8 cellular contexts compared by ENCODE assay signal in genomic region chr1:234613128-234613875, GRCh38. TPM values are rescaled to one million over a fixed set of nuclear protein-coding genes. Genes with fewer than 3 reads are reported as not detected.
DNase-seq lines count a peak whose midpoint lies in the region; ATAC-seq and TF ChIP-seq lines count a peak whose summit lies in the region.

No MANE protein-coding gene starts in this region.

- no peak for TF ChIP-seq POLR2A in esophagus squamous epithelium (IDR thresholded peaks at IDR 0.05)

- H3K4me1 ChIP-seq in Karpas-422 (ENCODE audit: low read length) (peaks cover 53% of the 10 kb centered on the region), esophagus squamous epithelium (peaks cover 40 to 64% (median 42%) of the 10 kb centered on the region in 3 donors), psoas muscle (peaks cover 53% of the 10 kb centered on the region)

- H3K4me1 Mint-ChIP-seq in T-helper 1 cell treated with Interleukin-12 subunit alpha and Interleukin-12 subunit beta and Interleukin-4 antibody, amounts not matched to agents 30 μg/mL and 1 μg/mL, for 36 hours (ENCODE audit: low read depth): peaks cover 45% of the 10 kb centered on the region

- intact Hi-C loops in esophagus squamous epithelium (cut with DNase I) (loop anchor here (10.0 kb wide), 1 partner anchor 381 kb away; no protein-coding TSS in a partner anchor), psoas muscle (cut with DNase I) (loop anchor here (5.0 kb wide), 5 partner anchors 109 to 464 kb away; no protein-coding TSS in a partner anchor)

- TF ChIP-seq CTCF in esophagus squamous epithelium (IDR thresholded peaks at IDR 0.05) (no peak), psoas muscle (IDR thresholded peaks at IDR 0.05) (no peak)

- peak overlapping the region; percentile 80; the same call in 1 of the 2 replicates for H3K4me3 ChIP-seq in Karpas-422 (ENCODE audit: low read length)
- peak overlapping the region in 3 of 4 donors; percentile 27 to 90 (median 67) for H3K4me3 ChIP-seq in esophagus squamous epithelium
- peak overlapping the region; percentile 54 for H3K4me3 ChIP-seq in psoas muscle

- peaks cover 3% of the 10 kb centered on the region for H3K36me3 Mint-ChIP-seq in T-helper 1 cell treated with Interleukin-12 subunit alpha and Interleukin-12 subunit beta and Interleukin-4 antibody, amounts not matched to agents 30 μg/mL and 1 μg/mL, for 36 hours (ENCODE audit: low read depth)

- no peaks in the 10 kb centered on the region for H3K9me2 ChIP-seq in Karpas-422 (replicated peaks; ENCODE audit: insufficient read depth, low read length)

- H3K79me2 ChIP-seq in Karpas-422 (ENCODE audit: low read length): no peaks in the 10 kb centered on the region

- no peaks in the 10 kb centered on the region for H3K27me3 Mint-ChIP-seq in T-helper 1 cell treated with Interleukin-12 subunit alpha and Interleukin-12 subunit beta and Interleukin-4 antibody, amounts not matched to agents 30 μg/mL and 1 μg/mL, for 36 hours (ENCODE audit: low read depth)

- H3K9me3 ChIP-seq in Karpas-422 (ENCODE audit: low read length) (no peaks in the 10 kb centered on the region), esophagus squamous epithelium (no peaks in the 10 kb centered on the region), psoas muscle (no peaks in the 10 kb centered on the region)

- no peaks in the 10 kb centered on the region for H3K9me3 Mint-ChIP-seq in T-helper 1 cell treated with Interleukin-12 subunit alpha and Interleukin-12 subunit beta and Interleukin-4 antibody, amounts not matched to agents 30 μg/mL and 1 μg/mL, for 36 hours

- peak overlapping the region; percentile 67 for H3K9ac ChIP-seq in Karpas-422 (ENCODE audit: low read length)

- H3K27ac ChIP-seq in Karpas-422 (ENCODE audit: low read length) (peak overlapping the region; percentile 84), esophagus squamous epithelium (peak overlapping the region; percentile 99 to 100 (median 100)), psoas muscle (peak overlapping the region; percentile 99)

- H3K4me2 ChIP-seq in Karpas-422 (ENCODE audit: low read depth, low read length, poor library complexity, severe bottlenecking): peak overlapping the region; percentile 98

- H2AFZ ChIP-seq in Karpas-422 (ENCODE audit: low read length): peak overlapping the region; percentile 46

- no peaks in the 10 kb centered on the region for H4K20me1 ChIP-seq in Karpas-422 (ENCODE audit: insufficient read depth, low read depth, low read length)

- WGBS in esophagus squamous epithelium, 2 donors: 14 to 18% methylated on average over 12 of the region's 12 CpGs
- 6 to 12% (median 7%) methylated on average over 12 of the region's 12 CpGs for WGBS in psoas muscle, 3 donors

- ATAC-seq in psoas muscle (no peak), GM19395 (IDR thresholded peaks at IDR 0.05; ENCODE audit: unreplicated experiment) (no peak), HG03439 (IDR thresholded peaks at IDR 0.05; ENCODE audit: unreplicated experiment) (no peak), GM19397 (IDR thresholded peaks at IDR 0.05; ENCODE audit: unreplicated experiment) (no peak)

- DNase-seq in CMK (ENCODE audit: low read depth) (peak; percentile 68), Karpas-422 (no peak), esophagus squamous epithelium (lab: John Stamatoyannopoulos, UW) (no peak), psoas muscle (no peak)

- H3K4me3 Mint-ChIP-seq in T-helper 1 cell treated with Interleukin-12 subunit alpha and Interleukin-12 subunit beta and Interleukin-4 antibody, amounts not matched to agents 30 μg/mL and 1 μg/mL, for 36 hours: peak overlapping the region; percentile 86

- peak overlapping the region; percentile 100 for H3K27ac Mint-ChIP-seq in T-helper 1 cell treated with Interleukin-12 subunit alpha and Interleukin-12 subunit beta and Interleukin-4 antibody, amounts not matched to agents 30 μg/mL and 1 μg/mL, for 36 hours

- H3K36me3 ChIP-seq in Karpas-422 (ENCODE audit: insufficient read depth, low read length) (no peaks in the 10 kb centered on the region), esophagus squamous epithelium (peaks cover 0 to 6% (median 5%) of the 10 kb centered on the region in 3 donors), psoas muscle (ENCODE audit: insufficient read depth in 1 of 2, low read depth in 1 of 2) (peaks cover 0 to 5% of the 10 kb centered on the region in 2 donors)

- H3K27me3 ChIP-seq in Karpas-422 (ENCODE audit: low read length) (no peaks in the 10 kb centered on the region), esophagus squamous epithelium (no peaks in the 10 kb centered on the region), psoas muscle (ENCODE audit: insufficient read depth in 3 of 3, low read length in 2 of 3) (no peaks in the 10 kb centered on the region)

RNA-seq across cellular contexts. Expression of gene IRF2BP2, which starts 3.3 kb away (rescaled TPM):
- total RNA-seq in Karpas-422 (2014; rRNA removed; shearing (Covaris generic); ENCODE audit: low replicate concordance): 14.1 and 16.5 TPM in 2 replicates
- total RNA-seq in esophagus squamous epithelium (10 to 100 TPM; 52.5 to 66.8 (median 57.6) TPM), psoas muscle (100 to 1,000 TPM in 1 of 4 donors, 10 to 100 TPM in 3; 73.4 to 116 (median 87.8) TPM)
- 10 to 100 TPM; 53.6 to 63.6 (median 56.4) TPM for polyA plus RNA-seq in psoas muscle
